ENCODE assay signal across 11 cellular contexts in genomic region chr7:4769753-4770152, GRCh38. TPM values are rescaled to one million over a fixed set of nuclear protein-coding genes. Genes with fewer than 3 reads are reported as not detected.
DNase-seq lines count a peak whose midpoint lies in the region; ATAC-seq and TF ChIP-seq lines count a peak whose summit lies in the region.
"Had no signal": no experiment of that assay in that cellular context is flagged by ENCODE, and none has a peak within 500 bp of the region (broad histone marks: within the 10 kb centered on the region; RNA-seq: fewer than 3 reads in every experiment).

No MANE protein-coding gene starts in this region.

- DNase-seq in NCI-H2196 (lab: John Stamatoyannopoulos, UW; ENCODE audit: unreplicated experiment) (peak; percentile 27), NCI-H2196 treated with DMSO at 0.1 percent for 48 hours (lab: John Stamatoyannopoulos, UW; ENCODE audit: unreplicated experiment) (no peak), NCI-H345 treated with DMSO at 0.1 percent for 48 hours (lab: John Stamatoyannopoulos, UW; ENCODE audit: unreplicated experiment) (peak; percentile 4), choroid plexus epithelial cell (ENCODE audit: low read depth) (peak; percentile 46), renal cortical epithelial cell (ENCODE audit: low read depth) (peak; percentile 7), T-helper 2 cell (no peak)
- DNase-seq: DND-41, Karpas-422, NCI-H2171 had no signal

- no peak overlapping the region for H3K4me3 ChIP-seq in choroid plexus epithelial cell (ENCODE audit: low read depth, low read length)

- TF ChIP-seq CTCF in choroid plexus epithelial cell (conservative IDR thresholded peaks at IDR 0.05; ENCODE audit: low read depth, low read length), result no peak

- ATAC-seq in GM19351 (IDR thresholded peaks at IDR 0.05; ENCODE audit: unreplicated experiment), result no peak
- no peak for ATAC-seq in HG02852 (IDR thresholded peaks at IDR 0.05; ENCODE audit: unreplicated experiment)

RNA-seq across cellular contexts. Expression of gene AP5Z1, which starts 5.7 kb away (rescaled TPM):
- total RNA-seq in renal cortical epithelial cell, result 17.6 and 18.4 TPM in 2 replicates

Comparison
In these comparisons a context has a peak if more than half of its experiments do, and no peak if none do; other contexts are left out.
1. DNase-seq: peak in NCI-H2196 (single experiment), NCI-H345 treated with DMSO at 0.1 percent for 48 hours (single experiment), choroid plexus epithelial cell (single experiment) and renal cortical epithelial cell (single experiment); none in NCI-H2196 treated with DMSO at 0.1 percent for 48 hours (single experiment) and T-helper 2 cell (0 of 5).